1 cellular context compared by ENCODE assay signal in the genomic region with DNA sequence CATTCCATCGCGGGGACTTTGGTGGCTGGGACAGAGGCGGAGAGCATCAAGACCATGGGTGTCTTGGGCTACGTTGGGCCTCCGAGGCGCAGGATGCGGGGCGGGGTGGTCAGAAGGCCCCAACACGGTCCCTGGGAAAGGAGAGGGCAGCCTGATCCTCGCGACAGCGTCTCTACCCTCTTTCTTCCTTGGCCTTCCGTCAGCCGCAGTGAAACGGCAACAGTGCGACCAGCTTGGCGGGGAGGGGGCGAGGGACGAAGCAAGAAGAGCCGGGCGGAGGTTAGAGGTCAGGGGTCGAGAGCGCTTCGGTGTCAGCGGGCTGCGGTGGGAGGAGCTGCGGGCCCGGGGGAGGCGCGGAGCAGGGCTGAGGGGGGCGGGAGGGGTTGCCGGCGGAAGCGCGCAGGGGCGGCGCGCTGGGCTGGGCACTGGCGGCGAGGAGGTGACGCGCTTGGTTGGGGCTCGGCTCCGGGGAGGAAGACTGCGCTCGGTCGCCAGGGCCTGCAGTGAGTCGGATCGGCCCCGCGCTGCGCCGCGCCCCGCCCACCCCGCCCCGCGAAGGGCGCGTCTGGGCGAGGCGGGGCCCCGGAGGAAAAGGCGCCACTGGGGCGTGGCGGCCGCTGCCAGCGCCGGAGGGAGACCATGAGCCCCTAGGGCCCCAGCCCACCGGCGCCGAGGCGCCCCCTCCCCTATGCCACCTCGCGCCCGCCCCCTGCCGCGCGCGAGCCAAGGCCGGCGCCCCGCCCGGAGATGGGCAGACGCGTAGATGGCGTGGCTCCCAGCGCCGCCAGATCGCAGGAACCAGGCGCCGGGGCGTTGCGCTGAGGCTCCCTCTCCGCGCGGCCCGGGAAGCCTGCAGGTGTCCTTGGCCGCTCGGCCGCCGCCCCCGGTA.
TF ChIP-seq lines count a peak whose summit lies in the region.

Gene KCNC4, plus strand, starts transcription at position 600 of the 889 bp plus-strand sequence. CDS start 1,186 bp downstream, outside the sequence.

TF ChIP-seq in H1, 55 proteins besides CTCF, POLR2A, EP300 and RAD21:
- no peak; the same call in 1 of the 2 replicates for TF ChIP-seq TBP (IDR thresholded peaks at IDR 0.05; ENCODE audit: low read depth, low read length)
- TF ChIP-seq EGR1 (IDR thresholded peaks at IDR 0.05; ENCODE audit: borderline replicate concordance, low read depth, low read length): no peak
- peak; percentile 5; the same call in 1 of the 2 replicates for TF ChIP-seq MAX (IDR thresholded peaks at IDR 0.05)
- TF ChIP-seq TAF1 (IDR thresholded peaks at IDR 0.05; ENCODE audit: low read depth, low read length): peak; percentile 25; the same call in 1 of the 2 replicates
- TF ChIP-seq BRCA1 (IDR thresholded peaks at IDR 0.05; ENCODE audit: low read depth, low read length): no peak
- TF ChIP-seq RFX5 (IDR thresholded peaks at IDR 0.05; ENCODE audit: borderline replicate concordance, low read depth, low read length): no peak
- no peak for TF ChIP-seq HDAC2 (IDR thresholded peaks at IDR 0.05; ENCODE audit: borderline replicate concordance in 1 of 2, low read depth in 2 of 2, low read length in 2 of 2)
- TF ChIP-seq JUND (IDR thresholded peaks at IDR 0.05; ENCODE audit: low read length): no peak
- no peak for TF ChIP-seq ATF2 (IDR thresholded peaks at IDR 0.05; ENCODE audit: low read length)
- TF ChIP-seq YY1 (IDR thresholded peaks at IDR 0.05; ENCODE audit: low read depth, low read length): no peak
- TF ChIP-seq PHF8 (conservative IDR thresholded peaks at IDR 0.05; ENCODE audit: low read depth, low read length): peak; percentile 43; the same call in 1 of the 2 replicates
- no peak for TF ChIP-seq KDM1A (IDR thresholded peaks at IDR 0.05; ENCODE audit: borderline replicate concordance, low read length)
- no peak for TF ChIP-seq TCF12 (IDR thresholded peaks at IDR 0.05; ENCODE audit: low read depth, low read length)
- TF ChIP-seq, protein P1, sequence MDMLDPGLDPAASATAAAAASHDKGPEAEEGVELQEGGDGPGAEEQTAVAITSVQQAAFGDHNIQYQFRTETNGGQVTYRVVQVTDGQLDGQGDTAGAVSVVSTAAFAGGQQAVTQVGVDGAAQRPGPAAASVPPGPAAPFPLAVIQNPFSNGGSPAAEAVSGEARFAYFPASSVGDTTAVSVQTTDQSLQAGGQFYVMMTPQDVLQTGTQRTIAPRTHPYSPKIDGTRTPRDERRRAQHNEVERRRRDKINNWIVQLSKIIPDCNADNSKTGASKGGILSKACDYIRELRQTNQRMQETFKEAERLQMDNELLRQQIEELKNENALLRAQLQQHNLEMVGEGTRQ (IDR thresholded peaks at IDR 0.05; ENCODE audit: low read length): no peak
- TF ChIP-seq SIX5 (IDR thresholded peaks at IDR 0.05; ENCODE audit: low read depth, low read length): no peak
- TF ChIP-seq FOSL1 (IDR thresholded peaks at IDR 0.05; ENCODE audit: insufficient read depth, low read depth, low read length): no peak
- TF ChIP-seq RNF2 (IDR thresholded peaks at IDR 0.05; ENCODE audit: borderline replicate concordance, low read depth, low read length, missing control alignments, poor library complexity, severe bottlenecking): no peak
- no peak for TF ChIP-seq GABPA (IDR thresholded peaks at IDR 0.05; ENCODE audit: borderline replicate concordance, insufficient read depth, low read length)
- TF ChIP-seq HDAC6 (IDR thresholded peaks at IDR 0.05; ENCODE audit: low read depth, low read length): no peak
- no peak for TF ChIP-seq GTF2F1 (IDR thresholded peaks at IDR 0.05; ENCODE audit: borderline replicate concordance, low read depth, low read length)
- no peak for TF ChIP-seq NANOG (IDR thresholded peaks at IDR 0.05; ENCODE audit: insufficient read depth, low read depth, low read length, poor library complexity, severe bottlenecking)
- TF ChIP-seq ZNF274 (IDR thresholded peaks at IDR 0.05; ENCODE audit: borderline replicate concordance, extremely low read depth, low read length): no peak
- peak; percentile 44 for TF ChIP-seq ASH2L (IDR thresholded peaks at IDR 0.05; ENCODE audit: low read length)
- no peak for TF ChIP-seq JUN (IDR thresholded peaks at IDR 0.05; ENCODE audit: low read depth, low read length)
- TF ChIP-seq RBBP5 (IDR thresholded peaks at IDR 0.05; ENCODE audit: borderline replicate concordance, low read depth, low read length): peak; percentile 47; the same call in 1 of the 2 replicates
- TF ChIP-seq NRF1 (IDR thresholded peaks at IDR 0.05; ENCODE audit: low read depth, low read length): no peak
- TF ChIP-seq KDM4A (IDR thresholded peaks at IDR 0.05; ENCODE audit: low read depth, low read length, severe bottlenecking): peak; percentile 55
- TF ChIP-seq EZH2 (IDR thresholded peaks at IDR 0.05; ENCODE audit: low read depth, low read length, severe bottlenecking): no peak
- TF ChIP-seq SIN3A (conservative IDR thresholded peaks at IDR 0.05 in 1 of 2, IDR thresholded peaks at IDR 0.05 in 1 of 2; ENCODE audit: low read depth in 1 of 2, low read length in 2 of 2): peak in 1 of 2 experiments; percentile 17; a peak in 1 of 4 replicates
- TF ChIP-seq TEAD4 (IDR thresholded peaks at IDR 0.05; ENCODE audit: low read depth, low read length): no peak
- no peak; the same call in none of the 2 replicates for TF ChIP-seq CREB1 (IDR thresholded peaks at IDR 0.05)
- peak; percentile 68 for TF ChIP-seq POLR2AphosphoS5 (IDR thresholded peaks at IDR 0.05; ENCODE audit: low read depth, low read length)
- no peak for TF ChIP-seq SP1 (IDR thresholded peaks at IDR 0.05; ENCODE audit: low read depth, low read length)
- peak; percentile 66; the same call in 1 of the 2 replicates for TF ChIP-seq CHD2 (IDR thresholded peaks at IDR 0.05; ENCODE audit: low read length)
- TF ChIP-seq ATF3 (IDR thresholded peaks at IDR 0.05; ENCODE audit: insufficient read depth, low read depth, low read length): no peak
- TF ChIP-seq KDM5A (IDR thresholded peaks at IDR 0.05; ENCODE audit: low read length): no peak
TF ChIP-seq in H1: peak in this region for 9.
